Comparison of ENCODE assay signal across 2 cellular contexts in genomic region chr13:40180776-40181175, GRCh38.
TF ChIP-seq lines count a peak whose summit lies in the region.

No MANE protein-coding gene starts in this region.

TF ChIP-seq in IMR-90, 13 proteins besides CTCF, POLR2A, EP300 and RAD21:
- TF ChIP-seq FOS (IDR thresholded peaks at IDR 0.05; ENCODE audit: low read depth, low read length) (no peak), MAFK (IDR thresholded peaks at IDR 0.05; ENCODE audit: low read depth, low read length) (peak; percentile 87), SMC3 (IDR thresholded peaks at IDR 0.05; ENCODE audit: low read depth, low read length) (no peak), ELK1 (IDR thresholded peaks at IDR 0.05; ENCODE audit: borderline replicate concordance, low read depth, low read length) (no peak), CHD1 (IDR thresholded peaks at IDR 0.05; ENCODE audit: low read depth, low read length) (no peak), NFE2L2 (IDR thresholded peaks at IDR 0.05; ENCODE audit: low read depth, low read length) (no peak), BHLHE40 (IDR thresholded peaks at IDR 0.05; ENCODE audit: low read depth, low read length) (no peak)

TF ChIP-seq in H1, 55 proteins besides CTCF, POLR2A, EP300 and RAD21:
- TF ChIP-seq MAFK (IDR thresholded peaks at IDR 0.05; ENCODE audit: low read depth, low read length) (peak; percentile 14; the same call in 1 of the 2 replicates), ATF3 (IDR thresholded peaks at IDR 0.05; ENCODE audit: insufficient read depth, low read depth, low read length) (no peak)
